Comparison of ENCODE assay signal across 1 cellular context in genomic region chr6:2999621-3000455, GRCh38.
TF ChIP-seq lines count a peak whose summit lies in the region.

Gene NQO2 (plus strand): TSS chr6:2999894. CDS start chr6:3006553, 6,659 bp downstream.

TF ChIP-seq in HepG2, 621 proteins besides CTCF, POLR2A, EP300 and RAD21 (continued from another document):
- peak; percentile 69 for TF ChIP-seq ZNF274 (CRISPR knock-in tag; IDR thresholded peaks at IDR 0.05)
- 0 out of 2 replicates have a peak, but pooled peaks have one; percentile 9 for TF ChIP-seq IRX3 (CRISPR knock-in tag; IDR thresholded peaks at IDR 0.05; ENCODE audit: borderline replicate concordance, low read depth)
- peak; percentile 64; the same call in 1 of the 2 replicates for TF ChIP-seq EED (CRISPR knock-in tag; IDR thresholded peaks at IDR 0.05)
- TF ChIP-seq TFE3 (CRISPR knock-in tag; IDR thresholded peaks at IDR 0.05): peak; percentile 41; the same call in 1 of the 2 replicates
- peak; percentile 81; the same call in 1 of the 2 replicates for TF ChIP-seq SRY (CRISPR knock-in tag; IDR thresholded peaks at IDR 0.05)
- TF ChIP-seq MATR3 (CRISPR knock-in tag; IDR thresholded peaks at IDR 0.05): no peak
- TF ChIP-seq THAP11 (CRISPR knock-in tag; IDR thresholded peaks at IDR 0.05): peak; percentile 56
- no peak for TF ChIP-seq BRF2 (CRISPR knock-in tag; IDR thresholded peaks at IDR 0.05)
- TF ChIP-seq CAMTA2 (CRISPR knock-in tag; IDR thresholded peaks at IDR 0.05; ENCODE audit: borderline replicate concordance): 0 out of 2 replicates have a peak, but pooled peaks have one; percentile 18
- TF ChIP-seq AKAP8 (CRISPR knock-in tag; IDR thresholded peaks at IDR 0.05): no peak
- TF ChIP-seq ATAD3A (CRISPR knock-in tag; IDR thresholded peaks at IDR 0.05): no peak
- TF ChIP-seq MXD1 (CRISPR knock-in tag; IDR thresholded peaks at IDR 0.05): peak; percentile 82
- TF ChIP-seq PRDM15 (CRISPR knock-in tag; IDR thresholded peaks at IDR 0.05): peak; percentile 35; the same call in 1 of the 2 replicates
- no peak; the same call in 1 of the 2 replicates for TF ChIP-seq ELK4 (CRISPR knock-in tag; IDR thresholded peaks at IDR 0.05; ENCODE audit: borderline replicate concordance)
- no peak for TF ChIP-seq ZNF577 (CRISPR knock-in tag; IDR thresholded peaks at IDR 0.05; ENCODE audit: borderline replicate concordance, low read depth)
- TF ChIP-seq GZF1 (CRISPR knock-in tag; IDR thresholded peaks at IDR 0.05): peak; percentile 88
- TF ChIP-seq ZNF414 (CRISPR knock-in tag; IDR thresholded peaks at IDR 0.05): 0 out of 2 replicates have a peak, but pooled peaks have one; percentile 55
- no peak for TF ChIP-seq GTF2F1 (IDR thresholded peaks at IDR 0.05; ENCODE audit: low read length)
- TF ChIP-seq FOXO1 (CRISPR knock-in tag; IDR thresholded peaks at IDR 0.05): peak; percentile 76
- 0 out of 2 replicates have a peak, but pooled peaks have one; percentile 15 for TF ChIP-seq THAP9 (CRISPR knock-in tag; IDR thresholded peaks at IDR 0.05; ENCODE audit: borderline replicate concordance)
- TF ChIP-seq ZNF747 (CRISPR knock-in tag; IDR thresholded peaks at IDR 0.05; ENCODE audit: borderline replicate concordance): peak; percentile 79; the same call in 1 of the 2 replicates
- peak; percentile 69; the same call in 1 of the 2 replicates for TF ChIP-seq PRMT3 (CRISPR knock-in tag; IDR thresholded peaks at IDR 0.05; ENCODE audit: borderline replicate concordance, low read depth)
- TF ChIP-seq ZNF790 (CRISPR knock-in tag; IDR thresholded peaks at IDR 0.05; ENCODE audit: borderline replicate concordance): peak; percentile 49; the same call in 1 of the 2 replicates
- no peak for TF ChIP-seq ZNF598 (CRISPR knock-in tag; IDR thresholded peaks at IDR 0.05; ENCODE audit: borderline replicate concordance)
- TF ChIP-seq NRL (CRISPR knock-in tag; IDR thresholded peaks at IDR 0.05; ENCODE audit: borderline replicate concordance): 0 out of 2 replicates have a peak, but pooled peaks have one; percentile 56
- peak; percentile 57; the same call in 1 of the 2 replicates for TF ChIP-seq BCL6 (CRISPR knock-in tag; IDR thresholded peaks at IDR 0.05)
- peak; percentile 49 for TF ChIP-seq AGO2 (optimal IDR thresholded peaks at IDR 0.05; ENCODE audit: low read depth, low read length)
- no peak; the same call in 1 of the 2 replicates for TF ChIP-seq PHF21A (CRISPR knock-in tag; IDR thresholded peaks at IDR 0.05)
